ENCODE assay signal across 23 cellular contexts in genomic region chr3:133113526-133113925, GRCh38.
DNase-seq lines count a peak whose midpoint lies in the region; ATAC-seq and TF ChIP-seq lines count a peak whose summit lies in the region.
"Had no signal": no experiment of that assay in that cellular context is flagged by ENCODE, and none has a peak within 500 bp of the region (broad histone marks: within the 10 kb centered on the region; RNA-seq: fewer than 3 reads in every experiment).

No MANE protein-coding gene starts in this region.

- no peak overlapping the region for H3K4me3 Mint-ChIP-seq in effector memory CD8-positive, alpha-beta T cell
- H3K4me3 Mint-ChIP-seq: activated CD4-positive, alpha-beta T cell treated with anti-CD3 and anti-CD28 coated beads, Interleukin-2, amount 10 ng/mL, durations not matched to agents 24 days and 14 days; activated naive CD8-positive, alpha-beta T cell; activated T-helper 17 cell treated with anti-CD3 and anti-CD28 coated beads, Interleukin-2, amount 50 U/mL, for 72 hours; neural progenitor cell; stimulated activated naive CD8-positive, alpha-beta T cell treated with anti-CD3 and anti-CD28 coated beads, Interleukin-15, amount 100 ng/mL, for 72 hours; T-cell; type B pancreatic cell had no signal

- no peaks in the 10 kb centered on the region for H3K4me1 Mint-ChIP-seq in effector memory CD8-positive, alpha-beta T cell (ENCODE audit: low read depth in 2 of 2)
- H3K4me1 Mint-ChIP-seq: activated CD4-positive, alpha-beta T cell treated with anti-CD3 and anti-CD28 coated beads, Interleukin-2, amount 10 ng/mL, durations not matched to agents 24 days and 14 days; activated T-helper 17 cell treated with anti-CD3 and anti-CD28 coated beads, Interleukin-2, amount 50 U/mL, for 72 hours; stimulated activated naive CD8-positive, alpha-beta T cell treated with anti-CD3 and anti-CD28 coated beads, Interleukin-15, amount 100 ng/mL, for 72 hours; T-cell had no signal

- CTCF ChIA-PET in mammary epithelial cell (lab: Charles Lee; ENCODE audit: low non-redundant PET) = no interaction called here

- no peak for TF ChIP-seq CTCF in mammary epithelial cell (conservative IDR thresholded peaks at IDR 0.05 in 1 of 2, IDR thresholded peaks at IDR 0.05 in 1 of 2; ENCODE audit: extremely low read depth in 1 of 2, insufficient read depth in 1 of 2, low read depth in 1 of 2, low read length in 2 of 2)
- TF ChIP-seq CTCF in psoas muscle (IDR thresholded peaks at IDR 0.05) = no peak

- no peak overlapping the region for H3K27ac ChIP-seq in mammary epithelial cell (ENCODE audit: insufficient read depth, low read depth, low read length)
- no peak overlapping the region for H3K27ac ChIP-seq in psoas muscle
- H3K27ac ChIP-seq: coronary artery, heart right ventricle, neural progenitor cell had no signal

- no peaks in the 10 kb centered on the region for H3K27me3 ChIP-seq in mammary epithelial cell (ENCODE audit: insufficient read depth, low read length)
- no peaks in the 10 kb centered on the region for H3K27me3 ChIP-seq in psoas muscle (ENCODE audit: insufficient read depth in 3 of 3, low read length in 2 of 3)
- H3K27me3 ChIP-seq: heart right ventricle, neural progenitor cell had no signal

- BruUV-seq in mammary epithelial cell (replicated peaks; lab: Mats Ljungman, UMichigan) = no TSS peak

- H3K36me3 Mint-ChIP-seq in effector memory CD8-positive, alpha-beta T cell (ENCODE audit: insufficient read depth) = no peaks in the 10 kb centered on the region
- H3K36me3 Mint-ChIP-seq: activated naive CD8-positive, alpha-beta T cell; neural progenitor cell; T-cell; type B pancreatic cell had no signal

- H3K4me3 ChIP-seq in mammary epithelial cell (replicated peaks in 1 of 3; ENCODE audit: insufficient read depth in 1 of 3, low read depth in 2 of 3, low read length in 3 of 3) (no peak overlapping the region), psoas muscle (no peak overlapping the region)
- H3K4me3 ChIP-seq: coronary artery, heart right ventricle, mucosa of descending colon, neural progenitor cell had no signal

- in situ Hi-C loops in mammary epithelial cell (cut with MboI; ENCODE audit: low sequenced_read_pairs in 2 of 2) = no loop called here

- no peaks in the 10 kb centered on the region for H3K79me2 ChIP-seq in mammary epithelial cell (ENCODE audit: insufficient read depth, low read length)

- no peaks in the 10 kb centered on the region for H3K9me3 Mint-ChIP-seq in effector memory CD8-positive, alpha-beta T cell
- H3K9me3 Mint-ChIP-seq: activated CD4-positive, alpha-beta T cell treated with anti-CD3 and anti-CD28 coated beads, Interleukin-2, amount 10 ng/mL, durations not matched to agents 24 days and 14 days; activated T-helper 17 cell treated with anti-CD3 and anti-CD28 coated beads, Interleukin-2, amount 50 U/mL, for 72 hours; neural progenitor cell; stimulated activated naive CD8-positive, alpha-beta T cell treated with anti-CD3 and anti-CD28 coated beads, Interleukin-15, amount 100 ng/mL, for 72 hours; T-cell; type B pancreatic cell had no signal

- no peaks in the 10 kb centered on the region for H3K27me3 Mint-ChIP-seq in effector memory CD8-positive, alpha-beta T cell
- H3K27me3 Mint-ChIP-seq: type B pancreatic cell had no signal

- intact Hi-C loops in mammary epithelial cell (cut with micrococcal nuclease) (no loop called here), psoas muscle (cut with DNase I) (no loop called here)

- H3K9me3 ChIP-seq in mammary epithelial cell (replicated peaks; ENCODE audit: insufficient read depth, low read length) (no peaks in the 10 kb centered on the region), psoas muscle (no peaks in the 10 kb centered on the region)
- H3K9me3 ChIP-seq: Caco-2, heart right ventricle, mucosa of descending colon had no signal

- H3K36me3 ChIP-seq in mammary epithelial cell (ENCODE audit: insufficient read depth, low read length) = no peaks in the 10 kb centered on the region
- no peaks in the 10 kb centered on the region for H3K36me3 ChIP-seq in psoas muscle (ENCODE audit: insufficient read depth in 1 of 2, low read depth in 1 of 2)
- H3K36me3 ChIP-seq: heart right ventricle, neural progenitor cell had no signal

- H4K20me1 ChIP-seq in mammary epithelial cell (ENCODE audit: insufficient read depth, low read length) = no peaks in the 10 kb centered on the region

- no peak overlapping the region for H3K4me2 ChIP-seq in mammary epithelial cell (ENCODE audit: insufficient read depth, low read depth, low read length)
- H3K4me2 ChIP-seq: neural progenitor cell had no signal

- dilution Hi-C loops in mammary epithelial cell (cut with HindIII; ENCODE audit: low sequenced_read_pairs) = no loop called here

- H3K9ac ChIP-seq in mammary epithelial cell (ENCODE audit: insufficient read depth, low read length) = no peak overlapping the region
- H3K9ac ChIP-seq: neural progenitor cell had no signal

- no peak overlapping the region for H3K27ac Mint-ChIP-seq in effector memory CD8-positive, alpha-beta T cell
- H3K27ac Mint-ChIP-seq: activated CD4-positive, alpha-beta T cell treated with anti-CD3 and anti-CD28 coated beads, Interleukin-2, amount 10 ng/mL, durations not matched to agents 24 days and 14 days; activated naive CD8-positive, alpha-beta T cell; activated T-helper 17 cell treated with anti-CD3 and anti-CD28 coated beads, Interleukin-2, amount 50 U/mL, for 72 hours; neural progenitor cell; stimulated activated naive CD8-positive, alpha-beta T cell treated with anti-CD3 and anti-CD28 coated beads, Interleukin-15, amount 100 ng/mL, for 72 hours; T-cell; type B pancreatic cell had no signal

- peak; percentile 40 to 85 (median 61) for ATAC-seq in psoas muscle
- no peak for ATAC-seq in effector memory CD8-positive, alpha-beta T cell (replicated peaks)
- ATAC-seq in GM18520 (IDR thresholded peaks at IDR 0.05; ENCODE audit: unreplicated experiment) = no peak
- ATAC-seq: activated T-helper 17 cell treated with anti-CD3 and anti-CD28 coated beads, Interleukin-2, amount 50 U/mL, for 72 hours; mucosa of descending colon; stimulated activated naive CD8-positive, alpha-beta T cell treated with anti-CD3 and anti-CD28 coated beads, Interleukin-15, amount 100 ng/mL, for 72 hours; T-cell had no signal

- DNase-seq in HK-2 (ENCODE audit: unreplicated experiment) = peak; percentile 3
- peak; percentile 20 for DNase-seq in NCI-H446 treated with DMSO at 0.1 percent for 48 hours (lab: John Stamatoyannopoulos, UW)
- DNase-seq in mammary epithelial cell = peak; percentile 31
- no peak for DNase-seq in psoas muscle
- DNase-seq in effector memory CD8-positive, alpha-beta T cell = no peak
- DNase-seq in SHP77 (lab: John Stamatoyannopoulos, UW) = no peak
- DNase-seq: activated CD4-positive, alpha-beta T cell treated with anti-CD3 and anti-CD28 coated beads, Interleukin-2, amount 10 ng/mL, durations not matched to agents 24 days and 14 days; Caco-2; heart right ventricle; mucosa of descending colon; NCI-H1092; NCI-H2029 treated with DMSO at 0.1 percent for 48 hours; NCI-H510A; Right ventricle myocardium superior; stimulated activated CD4-positive, alpha-beta T cell treated with anti-CD3 and anti-CD28 coated beads, Interleukin-4, amount 100 ng/mL, for 24 hours; stimulated activated naive CD8-positive, alpha-beta T cell treated with anti-CD3 and anti-CD28 coated beads, Interleukin-15, amount 100 ng/mL, for 72 hours; T-cell had no signal

- WGBS in mammary epithelial cell (ENCODE audit: low coverage, missing lambda C conversion rate) = 62% methylated on average over 3 of the region's 3 CpGs
- WGBS in psoas muscle, 3 donors = 55 to 70% (median 66%) methylated on average over 3 of the region's 3 CpGs

- H2AFZ ChIP-seq in mammary epithelial cell (ENCODE audit: low read depth, low read length) = no peak overlapping the region
- H2AFZ ChIP-seq: neural progenitor cell had no signal

- H3K4me1 ChIP-seq in mammary epithelial cell (ENCODE audit: insufficient read depth, low read length) (no peaks in the 10 kb centered on the region), psoas muscle (peaks cover 7% of the 10 kb centered on the region)
- H3K4me1 ChIP-seq: Caco-2, heart right ventricle had no signal

Comparison
In these comparisons a context has a peak if more than half of its experiments do, and no peak if none do; other contexts are left out.
1. DNase-seq: peak in HK-2 (single experiment), NCI-H446 treated with DMSO at 0.1 percent for 48 hours (single experiment) and mammary epithelial cell (single experiment); none in psoas muscle (0 of 2), effector memory CD8-positive, alpha-beta T cell (0 of 3) and SHP77 (0 of 2).
2. ATAC-seq: peak in psoas muscle (4 of 4); none in effector memory CD8-positive, alpha-beta T cell (single experiment) and GM18520 (single experiment).